Comparison of ENCODE assay signal across 8 cellular contexts in the genomic region with DNA sequence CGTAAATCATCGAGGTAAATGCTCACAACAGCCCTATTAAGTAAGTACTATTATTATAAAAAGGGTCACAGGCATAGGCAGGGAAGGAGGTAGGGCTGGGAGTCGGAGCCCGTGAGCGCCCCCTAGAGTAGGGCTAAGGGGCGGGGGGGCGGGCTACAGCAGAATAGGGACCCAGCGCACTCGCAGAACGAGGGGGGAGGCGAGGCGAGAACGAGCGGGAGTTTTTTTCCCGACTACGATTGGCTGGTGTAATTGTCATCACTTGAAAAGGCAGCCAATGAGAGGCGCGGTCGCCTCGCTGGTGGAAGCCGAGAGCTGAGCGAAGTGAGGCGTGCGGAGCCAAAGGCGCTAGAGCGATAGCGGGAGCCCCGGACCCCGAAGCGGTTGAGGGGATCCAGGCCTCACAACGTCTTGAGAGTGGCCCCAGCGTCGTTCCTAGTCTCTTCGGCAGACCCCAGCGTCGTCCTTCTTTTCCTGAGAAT. TPM values are rescaled to one million over a fixed set of nuclear protein-coding genes. Genes with fewer than 3 reads are reported as not detected.
A peak's percentile ranks its signal among the peaks of the same experiment; 100 is the strongest.
DNase-seq lines count a peak whose midpoint lies in the region; ATAC-seq and TF ChIP-seq lines count a peak whose summit lies in the region.

No MANE protein-coding gene starts in this region.

- DNase-seq in NCI-H774 (lab: John Stamatoyannopoulos, UW) (peak; percentile 78), mesenchymal stem cell (peak; percentile 84)
- DNase-seq in activated CD8-positive, alpha-beta memory T cell treated with anti-CD3 and anti-CD28 coated beads for 24 hours = peak; percentile 94
- DNase-seq in effector memory CD4-positive, alpha-beta T cell = peak; percentile 84 to 88 (median 86)
- DNase-seq in stimulated activated CD4-positive, alpha-beta T cell treated with anti-CD3 and anti-CD28 coated beads, TNF-alpha, amount 100 ng/mL, for 48 hours (ENCODE audit: low read depth in 3 of 3) = peak; percentile 75 to 82 (median 81)

- no peak overlapping the region for H3K4ac ChIP-seq in mesenchymal stem cell (ENCODE audit: low read depth in 1 of 2, low read length in 2 of 2)

- H3K27me3 ChIP-seq in effector memory CD4-positive, alpha-beta T cell (replicated peaks; ENCODE audit: control insufficient read depth, insufficient read depth, low read length, poor library complexity, severe bottlenecking) = no peaks in the 10 kb centered on the region
- no peaks in the 10 kb centered on the region for H3K27me3 ChIP-seq in mesenchymal stem cell (ENCODE audit: control insufficient read depth in 1 of 2, insufficient read depth in 1 of 2, low read length in 2 of 2)

- no peaks in the 10 kb centered on the region for H3K79me1 ChIP-seq in mesenchymal stem cell (replicated peaks; ENCODE audit: low read length, poor library complexity, severe bottlenecking)

- H2BK15ac ChIP-seq in mesenchymal stem cell (ENCODE audit: low read depth, poor library complexity, severe bottlenecking) = no peak overlapping the region

- H2BK120ac ChIP-seq in mesenchymal stem cell (ENCODE audit: low read depth, low read length) = no peak overlapping the region

- H4K8ac ChIP-seq in mesenchymal stem cell (ENCODE audit: low read length) = no peak overlapping the region

- peak overlapping the region; percentile 1 for H3K4me2 ChIP-seq in mesenchymal stem cell (ENCODE audit: low read length, poor library complexity, severe bottlenecking)

- peak; percentile 92 for TF ChIP-seq CTCF in 22Rv1 (IDR thresholded peaks at IDR 0.05)

- H3K9me3 ChIP-seq in effector memory CD4-positive, alpha-beta T cell (ENCODE audit: control insufficient read depth, low read length) = no peaks in the 10 kb centered on the region
- H3K9me3 ChIP-seq in mesenchymal stem cell (ENCODE audit: control insufficient read depth, low read length) = no peaks in the 10 kb centered on the region

- H3K27ac ChIP-seq in 22Rv1 = no peak overlapping the region
- peak overlapping the region; percentile 31 for H3K27ac ChIP-seq in effector memory CD4-positive, alpha-beta T cell (ENCODE audit: insufficient read depth, low read length, poor library complexity, severe bottlenecking)
- no peak overlapping the region for H3K27ac ChIP-seq in mesenchymal stem cell (ENCODE audit: low read length, poor library complexity, severe bottlenecking)

- H3K36me3 ChIP-seq in effector memory CD4-positive, alpha-beta T cell (ENCODE audit: control insufficient read depth, insufficient read depth, low read length) = no peaks in the 10 kb centered on the region
- peaks cover 2 to 5% of the 10 kb centered on the region in 2 experiments for H3K36me3 ChIP-seq in mesenchymal stem cell (ENCODE audit: control insufficient read depth in 1 of 2, insufficient read depth in 2 of 2, low read depth in 1 of 2, low read length in 2 of 2)

- H3K4me1 ChIP-seq in effector memory CD4-positive, alpha-beta T cell (ENCODE audit: control insufficient read depth, insufficient read depth, low read length, poor library complexity, severe bottlenecking) = peaks cover 6% of the 10 kb centered on the region
- peaks cover 6% of the 10 kb centered on the region for H3K4me1 ChIP-seq in mesenchymal stem cell (ENCODE audit: control insufficient read depth, insufficient read depth, low read depth, low read length)

- H4K91ac ChIP-seq in mesenchymal stem cell (ENCODE audit: low read length) = no peak overlapping the region

- H2BK12ac ChIP-seq in mesenchymal stem cell (ENCODE audit: low read length in 2 of 2) = no peak overlapping the region

- peak; percentile 59 for ATAC-seq in GM21723 (IDR thresholded peaks at IDR 0.05; ENCODE audit: unreplicated experiment)
- ATAC-seq in GM21786 (IDR thresholded peaks at IDR 0.05; ENCODE audit: unreplicated experiment) = no peak

- H3K4me3 ChIP-seq in effector memory CD4-positive, alpha-beta T cell (ENCODE audit: insufficient read depth, low read depth, low read length, poor library complexity, severe bottlenecking) = peak overlapping the region; percentile 39
- peak overlapping the region in 1 of 2 experiments; percentile 78 for H3K4me3 ChIP-seq in mesenchymal stem cell (ENCODE audit: insufficient read depth in 1 of 2, low read depth in 1 of 2, low read length in 2 of 2)

- H2BK5ac ChIP-seq in mesenchymal stem cell (ENCODE audit: low read depth, low read length, poor library complexity, severe bottlenecking) = no peak overlapping the region

- H3K14ac ChIP-seq in mesenchymal stem cell (ENCODE audit: low read length in 2 of 2) = no peak overlapping the region

- peak overlapping the region; percentile 91 for H3K9ac ChIP-seq in mesenchymal stem cell (ENCODE audit: low read length)

- 7% methylated on average over 32 of the region's 36 CpGs for WGBS in mesenchymal stem cell

- H2AFZ ChIP-seq in mesenchymal stem cell (ENCODE audit: low read depth, low read length) = no peak overlapping the region

- H3K23ac ChIP-seq in mesenchymal stem cell (ENCODE audit: low read length in 2 of 2) = no peak overlapping the region

- no peak overlapping the region for H3K18ac ChIP-seq in mesenchymal stem cell (ENCODE audit: low read depth in 1 of 2, low read length in 2 of 2)

- H2AK5ac ChIP-seq in mesenchymal stem cell (ENCODE audit: low read length, severe bottlenecking) = no peak overlapping the region

RNA-seq across cellular contexts. Expression of gene KEAP1, which starts 24.2 kb away (rescaled TPM):
- 40.1 TPM for polyA plus RNA-seq in mesenchymal stem cell (2013, experiment 1 of 2)
- 37.6 TPM for polyA plus RNA-seq in mesenchymal stem cell (2013, experiment 2 of 2)

RNA-seq across cellular contexts. Expression of gene S1PR5, which starts 38.3 kb away (rescaled TPM):
- 5.2 TPM for polyA plus RNA-seq in mesenchymal stem cell (2013, experiment 1 of 2)
- 5.2 TPM for polyA plus RNA-seq in mesenchymal stem cell (2013, experiment 2 of 2)

RNA-seq across cellular contexts. Expression of gene PDE4A, which starts 58.6 kb away (rescaled TPM):
- polyA plus RNA-seq in mesenchymal stem cell (2013, experiment 1 of 2) = 10.4 TPM
- 10.3 TPM for polyA plus RNA-seq in mesenchymal stem cell (2013, experiment 2 of 2)
